In the genomic region with DNA sequence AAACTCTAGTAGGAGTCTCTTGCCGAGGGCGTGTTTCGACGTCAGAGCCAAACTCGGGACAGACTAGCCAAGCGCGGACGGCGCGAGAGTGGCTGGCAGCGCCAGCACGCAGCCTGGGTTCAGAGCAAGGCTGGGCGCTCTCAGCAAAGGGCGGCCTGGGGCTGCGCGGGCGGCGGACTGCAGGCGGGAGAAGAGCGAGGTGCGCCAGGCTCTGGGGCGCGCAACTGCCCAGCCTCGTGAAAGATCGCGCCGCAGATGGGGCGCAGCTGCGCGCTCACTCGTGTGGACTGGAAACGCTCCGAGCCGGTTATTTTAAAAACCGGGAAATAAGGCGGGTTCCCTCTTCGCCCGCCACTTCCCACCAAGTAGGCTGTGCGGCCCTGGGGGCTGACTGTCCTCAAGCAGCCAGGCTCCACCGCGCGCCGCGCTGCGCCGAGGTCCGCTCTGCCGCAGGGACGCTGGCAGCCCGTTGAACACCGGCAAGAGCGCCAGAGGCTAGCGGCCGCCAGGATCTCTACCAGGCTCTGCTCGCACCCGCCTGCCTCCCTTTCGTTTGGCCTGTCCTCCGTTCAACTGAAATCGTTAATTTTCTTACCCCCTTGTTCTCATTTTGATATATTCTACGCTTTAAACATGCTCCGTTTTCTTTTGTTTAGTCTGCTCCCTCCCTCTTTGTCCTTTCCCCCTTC, we compare ENCODE assay signal across 1 cellular context.
TF ChIP-seq lines count a peak whose summit lies in the region.

No MANE protein-coding gene starts in this region.

TF ChIP-seq in GM12878, 131 proteins besides CTCF, POLR2A, EP300 and RAD21:
- TF ChIP-seq, protein P1, sequence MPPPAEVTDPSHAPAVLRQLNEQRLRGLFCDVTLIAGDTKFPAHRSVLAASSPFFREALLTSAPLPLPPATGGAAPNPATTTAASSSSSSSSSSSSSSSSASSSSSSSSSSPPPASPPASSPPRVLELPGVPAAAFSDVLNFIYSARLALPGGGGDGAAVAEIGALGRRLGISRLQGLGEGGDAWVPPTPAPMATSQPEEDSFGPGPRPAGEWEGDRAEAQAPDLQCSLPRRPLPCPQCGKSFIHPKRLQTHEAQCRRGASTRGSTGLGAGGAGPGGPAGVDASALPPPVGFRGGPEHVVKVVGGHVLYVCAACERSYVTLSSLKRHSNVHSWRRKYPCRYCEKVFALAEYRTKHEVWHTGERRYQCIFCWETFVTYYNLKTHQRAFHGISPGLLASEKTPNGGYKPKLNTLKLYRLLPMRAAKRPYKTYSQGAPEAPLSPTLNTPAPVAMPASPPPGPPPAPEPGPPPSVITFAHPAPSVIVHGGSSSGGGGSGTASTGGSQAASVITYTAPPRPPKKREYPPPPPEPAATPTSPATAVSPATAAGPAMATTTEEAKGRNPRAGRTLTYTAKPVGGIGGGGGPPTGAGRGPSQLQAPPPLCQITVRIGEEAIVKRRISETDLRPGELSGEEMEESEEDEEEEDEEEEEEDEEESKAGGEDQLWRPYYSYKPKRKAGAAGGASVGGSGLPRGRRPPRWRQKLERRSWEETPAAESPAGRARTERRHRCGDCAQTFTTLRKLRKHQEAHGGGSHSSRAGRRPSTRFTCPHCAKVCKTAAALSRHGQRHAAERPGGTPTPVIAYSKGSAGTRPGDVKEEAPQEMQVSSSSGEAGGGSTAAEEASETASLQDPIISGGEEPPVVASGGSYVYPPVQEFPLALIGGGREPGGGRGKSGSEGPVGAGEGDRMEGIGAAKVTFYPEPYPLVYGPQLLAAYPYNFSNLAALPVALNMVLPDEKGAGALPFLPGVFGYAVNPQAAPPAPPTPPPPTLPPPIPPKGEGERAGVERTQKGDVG (CRISPR knock-in tag; IDR thresholded peaks at IDR 0.05) = no peak
- TF ChIP-seq, protein P2, sequence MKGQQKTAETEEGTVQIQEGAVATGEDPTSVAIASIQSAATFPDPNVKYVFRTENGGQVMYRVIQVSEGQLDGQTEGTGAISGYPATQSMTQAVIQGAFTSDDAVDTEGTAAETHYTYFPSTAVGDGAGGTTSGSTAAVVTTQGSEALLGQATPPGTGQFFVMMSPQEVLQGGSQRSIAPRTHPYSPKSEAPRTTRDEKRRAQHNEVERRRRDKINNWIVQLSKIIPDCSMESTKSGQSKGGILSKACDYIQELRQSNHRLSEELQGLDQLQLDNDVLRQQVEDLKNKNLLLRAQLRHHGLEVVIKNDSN (IDR thresholded peaks at IDR 0.05; ENCODE audit: borderline replicate concordance, extremely low read length, insufficient read depth, low read depth, low read length) = no peak
- TF ChIP-seq BRCA1 (IDR thresholded peaks at IDR 0.05; ENCODE audit: low read depth, low read length) = no peak
- no peak for TF ChIP-seq NR2C1 (IDR thresholded peaks at IDR 0.05)
- TF ChIP-seq HDAC6 (IDR thresholded peaks at IDR 0.05; ENCODE audit: unreplicated experiment) = peak; percentile 65
- TF ChIP-seq SMARCA5 (IDR thresholded peaks at IDR 0.05) = no peak
- no peak for TF ChIP-seq POLR2AphosphoS2 (IDR thresholded peaks at IDR 0.05; ENCODE audit: low read depth, low read length)
- no peak for TF ChIP-seq CHD4 (IDR thresholded peaks at IDR 0.05)
